24 cellular contexts compared by ENCODE assay signal in genomic region chr14:92435154-92435553, GRCh38.
DNase-seq lines count a peak whose midpoint lies in the region; ATAC-seq, FAIRE-seq and TF ChIP-seq lines count a peak whose summit lies in the region.
"Had no signal": no experiment of that assay in that cellular context is flagged by ENCODE, and none has a peak within 500 bp of the region (broad histone marks: within the 10 kb centered on the region; RNA-seq: fewer than 3 reads in every experiment).

No MANE protein-coding gene starts in this region.

- no peak overlapping the region for H3K27ac Mint-ChIP-seq in activated CD8-positive, alpha-beta T cell treated with anti-CD3 and anti-CD28 coated beads for 36 hours
- H3K27ac Mint-ChIP-seq in activated T-cell treated with anti-CD3 and anti-CD28 coated beads, Interleukin-2, amount 50 U/mL, for 72 hours, result no peak overlapping the region
- H3K27ac Mint-ChIP-seq: B cell; CD4-positive, alpha-beta T cell; CD8-positive, alpha-beta T cell had no signal

- no peaks in the 10 kb centered on the region for H3K9me1 ChIP-seq in K562 (ENCODE audit: control insufficient read depth, insufficient read depth, low read length)

- H3K27ac ChIP-seq in WERI-Rb-1, result peak overlapping the region; percentile 58
- H3K27ac ChIP-seq in K562 (ENCODE audit: extremely low read depth, low read depth, low read length), result no peak overlapping the region
- H3K27ac ChIP-seq: 22Rv1; A549; BLaER1 treated with 17β-estradiol and CSF1 and Interleukin-3, amounts not matched to agents 10 nM and 100 nM; C4-2B had no signal

- no peaks in the 10 kb centered on the region for H3K9me3 Mint-ChIP-seq in activated CD8-positive, alpha-beta T cell treated with anti-CD3 and anti-CD28 coated beads for 36 hours
- peaks cover 0 to 2% of the 10 kb centered on the region in 2 donors for H3K9me3 Mint-ChIP-seq in activated T-cell treated with anti-CD3 and anti-CD28 coated beads, Interleukin-2, amount 50 U/mL, for 72 hours
- H3K9me3 Mint-ChIP-seq: CD4-positive, alpha-beta T cell; CD8-positive, alpha-beta T cell had no signal

- H3K36me3 ChIP-seq in WERI-Rb-1 (no peaks in the 10 kb centered on the region), K562 (ENCODE audit: control insufficient read depth, insufficient read depth, low read length) (no peaks in the 10 kb centered on the region)
- H3K36me3 ChIP-seq: BLaER1 treated with 17β-estradiol and CSF1 and Interleukin-3, amounts not matched to agents 10 nM and 100 nM had no signal

- in situ Hi-C loops in K562 (cut with MboI), result no loop called here

- H3K9ac ChIP-seq in K562 (ENCODE audit: insufficient read depth in 1 of 2, low read depth in 2 of 2, low read length in 2 of 2), result no peak overlapping the region
- H3K9ac ChIP-seq: BLaER1 treated with 17β-estradiol and CSF1 and Interleukin-3, amounts not matched to agents 10 nM and 100 nM had no signal

- CTCF ChIA-PET in K562 (lab: Yijun Ruan, JAX; ENCODE audit: low intra/inter-chr PET ratio), result no interaction called here
- CTCF ChIA-PET in activated CD8-positive, alpha-beta T cell treated with anti-CD3 and anti-CD28 coated beads for 36 hours (lab: Charles Lee), result interaction anchor here (1.4 kb wide), 1 partner anchor 83 kb away, joined by 3 read pairs; no protein-coding TSS in a partner anchor

- no peaks in the 10 kb centered on the region for H3K27me3 Mint-ChIP-seq in activated CD8-positive, alpha-beta T cell treated with anti-CD3 and anti-CD28 coated beads for 36 hours
- peaks cover 5% of the 10 kb centered on the region for H3K27me3 Mint-ChIP-seq in activated T-cell treated with anti-CD3 and anti-CD28 coated beads, Interleukin-2, amount 50 U/mL, for 72 hours (ENCODE audit: low read depth)
- H3K27me3 Mint-ChIP-seq: CD4-positive, alpha-beta T cell had no signal

- no peak overlapping the region for H3K4me2 ChIP-seq in K562 (ENCODE audit: insufficient read depth, low read length)
- H3K4me2 ChIP-seq: A549; BLaER1 treated with 17β-estradiol and CSF1 and Interleukin-3, amounts not matched to agents 10 nM and 100 nM had no signal

- no peak for ATAC-seq in K562
- ATAC-seq in activated CD8-positive, alpha-beta T cell treated with anti-CD3 and anti-CD28 coated beads for 36 hours, result no peak
- ATAC-seq in GM21786 (IDR thresholded peaks at IDR 0.05; ENCODE audit: unreplicated experiment), result no peak
- ATAC-seq in activated T-cell treated with anti-CD3 and anti-CD28 coated beads, Interleukin-2, amount 50 U/mL, for 72 hours (replicated peaks in 1 of 2), result no peak
- ATAC-seq: A549; CD8-positive, alpha-beta T cell had no signal

- no peaks in the 10 kb centered on the region for H3K27me3 ChIP-seq in WERI-Rb-1 (ENCODE audit: insufficient read depth, low read depth, severe bottlenecking)
- H3K27me3 ChIP-seq in K562 (ENCODE audit: control insufficient read depth in 2 of 2, insufficient read depth in 2 of 2, low read length in 2 of 2), result peaks cover 0 to 15% of the 10 kb centered on the region in 2 experiments; a peak in 2 of 5 replicates
- H3K27me3 ChIP-seq: BLaER1 treated with 17β-estradiol and CSF1 and Interleukin-3, amounts not matched to agents 10 nM and 100 nM had no signal

- TF ChIP-seq EP300 in Ishikawa (IDR thresholded peaks at IDR 0.05; ENCODE audit: borderline replicate concordance) (no peak), K562 (IDR thresholded peaks at IDR 0.05; ENCODE audit: low read length) (no peak)

- no peaks in the 10 kb centered on the region for H3K4me1 ChIP-seq in K562 (replicated peaks in 1 of 2; ENCODE audit: control insufficient read depth in 2 of 2, insufficient read depth in 2 of 2, low read length in 2 of 2)
- H3K4me1 ChIP-seq: A549 had no signal

- H3K4me3 ChIP-seq in WERI-Rb-1 (ENCODE audit: low read depth, low read length), result no peak overlapping the region
- H3K4me3 ChIP-seq in K562, result no peak overlapping the region
- H3K4me3 ChIP-seq: A549; BLaER1 treated with 17β-estradiol and CSF1 and Interleukin-3, amounts not matched to agents 10 nM and 100 nM had no signal

- H3K4me3 Mint-ChIP-seq in activated CD8-positive, alpha-beta T cell treated with anti-CD3 and anti-CD28 coated beads for 36 hours, result no peak overlapping the region
- no peak overlapping the region for H3K4me3 Mint-ChIP-seq in activated T-cell treated with anti-CD3 and anti-CD28 coated beads, Interleukin-2, amount 50 U/mL, for 72 hours
- H3K4me3 Mint-ChIP-seq: B cell; CD4-positive, alpha-beta T cell; CD8-positive, alpha-beta T cell had no signal

- DNase-seq in NCI-H82 (lab: John Stamatoyannopoulos, UW), result peak; percentile 30
- no peak for DNase-seq in NCI-H82 treated with DMSO at 0.1 percent for 48 hours (lab: John Stamatoyannopoulos, UW; ENCODE audit: unreplicated experiment)
- no peak for DNase-seq in WERI-Rb-1
- DNase-seq in K562 (ENCODE audit: extremely low read depth in 1 of 4, low spot score in 3 of 4), result no peak
- no peak for DNase-seq in activated CD8-positive, alpha-beta T cell treated with anti-CD3 and anti-CD28 coated beads for 36 hours
- DNase-seq in activated T-cell treated with anti-CD3 and anti-CD28 coated beads, Interleukin-2, amount 50 U/mL, for 72 hours, result no peak
- DNase-seq: AML-193; CD4-positive, alpha-beta T cell; CD8-positive, alpha-beta T cell; DMS153; DMS53; DMS79; DND-41; EL; GDM1 had no signal

- TF ChIP-seq CTCF in WERI-Rb-1 (IDR thresholded peaks at IDR 0.05; ENCODE audit: low read depth, low read length) (no peak), K562 (IDR thresholded peaks at IDR 0.05 in 2 of 3, conservative IDR thresholded peaks at IDR 0.05 in 1 of 3; ENCODE audit: insufficient read depth in 2 of 3, low read depth in 1 of 3, low read length in 3 of 3) (no peak)
- TF ChIP-seq CTCF in activated CD8-positive, alpha-beta T cell treated with anti-CD3 and anti-CD28 coated beads for 36 hours (IDR thresholded peaks at IDR 0.05), result no peak

- H4K20me1 ChIP-seq in K562 (replicated peaks; ENCODE audit: control insufficient read depth, insufficient read depth, low read length), result no peaks in the 10 kb centered on the region
- H4K20me1 ChIP-seq: BLaER1 treated with 17β-estradiol and CSF1 and Interleukin-3, amounts not matched to agents 10 nM and 100 nM had no signal

- no peak overlapping the region for H2AFZ ChIP-seq in K562 (ENCODE audit: low read depth, low read length)

- no peak for FAIRE-seq in K562 (lab: Jason Lieb, UNC)
- FAIRE-seq: A549, GM12891, GM19239 had no signal

- POLR2A ChIA-PET in K562 (lab: Yijun Ruan, JAX), result no interaction called here
- POLR2A ChIA-PET in activated CD8-positive, alpha-beta T cell treated with anti-CD3 and anti-CD28 coated beads for 36 hours (lab: Charles Lee), result no interaction called here

- TF ChIP-seq POLR2A in K562 (conservative IDR thresholded peaks at IDR 0.05), result no peak

- no peaks in the 10 kb centered on the region for H3K36me3 Mint-ChIP-seq in activated CD8-positive, alpha-beta T cell treated with anti-CD3 and anti-CD28 coated beads for 36 hours (ENCODE audit: low read depth)
- no peaks in the 10 kb centered on the region for H3K36me3 Mint-ChIP-seq in activated T-cell treated with anti-CD3 and anti-CD28 coated beads, Interleukin-2, amount 50 U/mL, for 72 hours (ENCODE audit: insufficient read depth in 2 of 2)
- H3K36me3 Mint-ChIP-seq: CD8-positive, alpha-beta T cell had no signal

- H3K4me1 Mint-ChIP-seq in activated CD8-positive, alpha-beta T cell treated with anti-CD3 and anti-CD28 coated beads for 36 hours (ENCODE audit: low read depth), result peaks cover 14% of the 10 kb centered on the region
- peaks cover 10% of the 10 kb centered on the region for H3K4me1 Mint-ChIP-seq in activated T-cell treated with anti-CD3 and anti-CD28 coated beads, Interleukin-2, amount 50 U/mL, for 72 hours (ENCODE audit: low read depth)

- no peak for TF ChIP-seq RAD21 in Ishikawa (IDR thresholded peaks at IDR 0.05; ENCODE audit: low read depth)
- no peak for TF ChIP-seq RAD21 in K562 (CRISPR knock-in tag; conservative IDR thresholded peaks at IDR 0.05 in 1 of 2, IDR thresholded peaks at IDR 0.05 in 1 of 2)

- BruUV-seq in K562 (replicated peaks; lab: Mats Ljungman, UMichigan), result no TSS peak

- intact Hi-C loops in K562 (cut with micrococcal nuclease), result no loop called here
- intact Hi-C loops in activated CD8-positive, alpha-beta T cell treated with anti-CD3 and anti-CD28 coated beads for 36 hours (cut with micrococcal nuclease), result no loop called here

- H3K79me2 ChIP-seq in K562 (ENCODE audit: control insufficient read depth, insufficient read depth, low read length), result no peaks in the 10 kb centered on the region

- H3K9me3 ChIP-seq in WERI-Rb-1 (ENCODE audit: severe bottlenecking), result peaks cover 8% of the 10 kb centered on the region
- no peaks in the 10 kb centered on the region for H3K9me3 ChIP-seq in K562 (replicated peaks; ENCODE audit: control insufficient read depth, insufficient read depth, low read depth, low read length)

TF ChIP-seq in Ishikawa, 13 proteins besides CTCF, POLR2A, EP300 and RAD21:
- TF ChIP-seq CREB1 (IDR thresholded peaks at IDR 0.05; ENCODE audit: low read depth) (no peak), TAF1 (IDR thresholded peaks at IDR 0.05; ENCODE audit: low read depth) (no peak), FOXM1 (IDR thresholded peaks at IDR 0.05; ENCODE audit: borderline replicate concordance, low read depth) (no peak), NFIC (IDR thresholded peaks at IDR 0.05) (0 out of 2 replicates have a peak, but pooled peaks have one; percentile 33)

TF ChIP-seq in K562, 482 proteins besides CTCF, POLR2A, EP300 and RAD21 (continues in another document):
- TF ChIP-seq NFIC (IDR thresholded peaks at IDR 0.05), result peak; percentile 42
